13 cellular contexts compared by ENCODE assay signal in genomic region chr10:130354976-130355795, GRCh38.
A peak's percentile ranks its signal among the peaks of the same experiment; 100 is the strongest.
DNase-seq lines count a peak whose midpoint lies in the region; ATAC-seq and TF ChIP-seq lines count a peak whose summit lies in the region.
"Had no signal": no experiment of that assay in that cellular context is flagged by ENCODE, and none has a peak within 500 bp of the region (broad histone marks: within the 10 kb centered on the region; RNA-seq: fewer than 3 reads in every experiment).

No MANE protein-coding gene starts in this region.

- H3K4me2 ChIP-seq in BLaER1, result peak overlapping the region; percentile 82

- DNase-seq in activated CD8-positive, alpha-beta memory T cell treated with anti-CD3 and anti-CD28 coated beads for 24 hours, result peak; percentile 21
- no peak for DNase-seq in activated CD8-positive, alpha-beta memory T cell treated with anti-CD3 and anti-CD28 coated beads, Interleukin-2, amount 50 U/mL, for 4 hours
- DNase-seq in endodermal cell, result peak; percentile 26
- DNase-seq in posterior vena cava (ENCODE audit: low spot score), result peak; percentile 65
- no peak for DNase-seq in SHP77 treated with DMSO at 0.1 percent for 48 hours (lab: John Stamatoyannopoulos, UW)
- no peak for DNase-seq in HuH-7 (ENCODE audit: low spot score)
- DNase-seq: CD4-positive, CD25-positive, alpha-beta regulatory T cell; DMS53; GM23248 had no signal

- 80 to 91% methylated on average over 11 to 20 of the region's 20 CpGs for WGBS in endodermal cell (ENCODE audit: insufficient coverage in 1 of 2, insufficient read length in 1 of 2), 2 experiments

- H3K4me1 Mint-ChIP-seq in endodermal cell, result no peaks in the 10 kb centered on the region
- H3K4me1 Mint-ChIP-seq: CD4-positive, CD25-positive, alpha-beta regulatory T cell had no signal

- H3K4me1 ChIP-seq in BLaER1 (peaks cover 38% of the 10 kb centered on the region), endodermal cell (ENCODE audit: control insufficient read depth, insufficient read depth, low read length) (no peaks in the 10 kb centered on the region)

- no peak overlapping the region for H3K4me3 Mint-ChIP-seq in endodermal cell
- H3K4me3 Mint-ChIP-seq: CD4-positive, CD25-positive, alpha-beta regulatory T cell had no signal

- no peaks in the 10 kb centered on the region for H3K9me3 Mint-ChIP-seq in endodermal cell

- H3K36me3 Mint-ChIP-seq in endodermal cell (ENCODE audit: low read depth), result no peaks in the 10 kb centered on the region
- H3K36me3 Mint-ChIP-seq: CD4-positive, CD25-positive, alpha-beta regulatory T cell had no signal

- H3K27ac ChIP-seq in BLaER1, result peak overlapping the region; percentile 27; the same call in 1 of the 2 replicates
- no peak overlapping the region for H3K27ac ChIP-seq in endodermal cell (ENCODE audit: low read depth, low read length)
- H3K27ac ChIP-seq: 22Rv1, GM23248 had no signal

- H3K4me3 ChIP-seq in BLaER1, result no peak overlapping the region
- H3K4me3 ChIP-seq in endodermal cell (ENCODE audit: low read length), result no peak overlapping the region
- H3K4me3 ChIP-seq: GM23248 had no signal

- H3K36me3 ChIP-seq in BLaER1 (no peaks in the 10 kb centered on the region), endodermal cell (ENCODE audit: control insufficient read depth, insufficient read depth, low read length) (no peaks in the 10 kb centered on the region)

- intact Hi-C loops in posterior vena cava (cut with DNase I), result no loop called here

- no peak for TF ChIP-seq CTCF in endodermal cell (conservative IDR thresholded peaks at IDR 0.05)

- H3K27me3 Mint-ChIP-seq in endodermal cell (ENCODE audit: insufficient read depth), result peaks cover 1% of the 10 kb centered on the region
- H3K27me3 Mint-ChIP-seq: CD4-positive, CD25-positive, alpha-beta regulatory T cell had no signal

- no peaks in the 10 kb centered on the region for H4K20me1 ChIP-seq in BLaER1

- H3K27me3 ChIP-seq in BLaER1, result no peaks in the 10 kb centered on the region
- H3K27me3 ChIP-seq in endodermal cell (ENCODE audit: control insufficient read depth, insufficient read depth, low read length, poor library complexity, severe bottlenecking), result no peaks in the 10 kb centered on the region

- H3K9me3 ChIP-seq in BLaER1, result no peaks in the 10 kb centered on the region
- no peaks in the 10 kb centered on the region for H3K9me3 ChIP-seq in endodermal cell (ENCODE audit: control insufficient read depth, low read length)

- H3K9ac ChIP-seq in BLaER1, result peak overlapping the region; percentile 52; the same call in 1 of the 2 replicates
- H3K9ac ChIP-seq in endodermal cell (ENCODE audit: extremely low read depth, low read length, poor library complexity, severe bottlenecking), result no peak overlapping the region
- H3K9ac ChIP-seq: GM23248 had no signal

- H3K27ac Mint-ChIP-seq in endodermal cell, result no peak overlapping the region

- ATAC-seq in HG03460 (IDR thresholded peaks at IDR 0.05; ENCODE audit: unreplicated experiment), result no peak
- ATAC-seq: HCT116 had no signal

Comparison
In these comparisons a context has a peak if more than half of its experiments do, and no peak if none do; other contexts are left out.
1. DNase-seq: peak in activated CD8-positive, alpha-beta memory T cell treated with anti-CD3 and anti-CD28 coated beads for 24 hours (single experiment), endodermal cell (single experiment) and posterior vena cava (single experiment); none in activated CD8-positive, alpha-beta memory T cell treated with anti-CD3 and anti-CD28 coated beads, Interleukin-2, amount 50 U/mL, for 4 hours (single experiment), SHP77 treated with DMSO at 0.1 percent for 48 hours (single experiment) and HuH-7 (single experiment).